Comparison of ENCODE assay signal across 22 cellular contexts in the genomic region with DNA sequence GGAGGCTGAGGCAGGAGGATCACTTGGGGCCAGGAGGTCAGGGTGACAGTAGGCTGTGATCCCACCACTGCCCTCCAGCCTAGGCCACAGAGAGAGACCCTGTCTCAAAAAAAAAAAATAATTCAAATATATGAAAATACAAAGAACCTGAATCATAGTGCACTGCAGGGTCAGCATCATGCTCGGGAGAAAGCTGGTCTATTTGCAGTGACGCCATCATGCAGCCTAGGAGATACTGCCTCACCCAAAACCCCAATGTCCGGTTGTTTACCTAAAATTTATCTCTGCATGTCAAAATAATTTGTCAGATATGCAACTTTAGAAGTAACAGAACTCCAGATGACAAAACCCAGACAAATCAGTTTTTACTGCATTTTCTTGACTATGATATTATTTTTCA.
"Had no signal": no experiment of that assay in that cellular context is flagged by ENCODE, and none has a peak within 500 bp of the region (broad histone marks: within the 10 kb centered on the region; RNA-seq: fewer than 3 reads in every experiment).

No MANE protein-coding gene starts in this region.

- DNase-seq: activated CD4-positive, alpha-beta T cell treated with anti-CD3 and anti-CD28 coated beads, Interleukin-2, amount 10 ng/mL, durations not matched to agents 24 days and 14 days; activated CD4-positive, alpha-beta T cell treated with anti-CD3 and anti-CD28 coated beads, Interleukin-2, amount 50 U/mL, for 48 hours; activated CD4-positive, CD25-positive, alpha-beta regulatory T cell treated with anti-CD3 and anti-CD28 coated beads, Interleukin-2, amount 50 U/mL, for 72 hours; activated CD8-positive, alpha-beta memory T cell treated with anti-CD3 and anti-CD28 coated beads, Interleukin-2, amount 10 ng/mL, durations not matched to agents 7 days and 5 days; activated effector memory CD4-positive, alpha-beta T cell treated with Interleukin-2 at 50 U/mL for 16 hours; activated naive CD4-positive, alpha-beta T cell; activated T-cell treated with anti-CD3 and anti-CD28 coated beads, Interleukin-2, amount 50 U/mL, for 24 hours; aorta; body of pancreas; MM.1S; NCI-H1105 treated with DMSO at 0.1 percent for 48 hours; NCI-H1436 treated with DMSO at 0.1 percent for 48 hours; NCI-H187; NCI-H2081; NCI-H510A treated with DMSO at 0.1 percent for 48 hours; PC-9; SHP77 treated with DMSO at 0.1 percent for 48 hours had no signal

- H3K4me3 Mint-ChIP-seq: activated CD4-positive, alpha-beta T cell treated with anti-CD3 and anti-CD28 coated beads, Interleukin-2, amount 10 ng/mL, durations not matched to agents 24 days and 14 days; activated CD8-positive, alpha-beta memory T cell treated with anti-CD3 and anti-CD28 coated beads, Interleukin-2, amount 10 ng/mL, durations not matched to agents 7 days and 5 days; activated naive CD4-positive, alpha-beta T cell treated with anti-CD3 and anti-CD28 coated beads, Interleukin-2, amount 50 U/mL, for 24 hours; activated T-cell treated with anti-CD3 and anti-CD28 coated beads, Interleukin-2, amount 50 U/mL, for 24 hours; activated T-helper 1 cell treated with anti-CD3 and anti-CD28 coated beads, Interleukin-12 subunit alpha, Interleukin-12 subunit beta, Interleukin-2, Interleukin-4 antibody, amounts not matched to agents 30 ng/mL and 10 ng/mL and 1 ng/mL, durations not matched to agents 14 hours and 24 hours and 36 hours; central memory CD8-positive, alpha-beta T cell; T-helper 1 cell treated with Interleukin-12 subunit alpha and Interleukin-12 subunit beta and Interleukin-4 antibody, amounts not matched to agents 30 μg/mL and 1 μg/mL, for 36 hours; WTC11 had no signal

- H3K9me3 Mint-ChIP-seq: activated CD4-positive, alpha-beta T cell treated with anti-CD3 and anti-CD28 coated beads, Interleukin-2, amount 10 ng/mL, durations not matched to agents 24 days and 14 days; activated naive CD4-positive, alpha-beta T cell treated with anti-CD3 and anti-CD28 coated beads, Interleukin-2, amount 50 U/mL, for 24 hours; activated T-cell treated with anti-CD3 and anti-CD28 coated beads, Interleukin-2, amount 50 U/mL, for 24 hours; activated T-helper 1 cell treated with anti-CD3 and anti-CD28 coated beads, Interleukin-12 subunit alpha, Interleukin-12 subunit beta, Interleukin-2, Interleukin-4 antibody, amounts not matched to agents 30 ng/mL and 10 ng/mL and 1 ng/mL, durations not matched to agents 14 hours and 24 hours and 36 hours; central memory CD8-positive, alpha-beta T cell; T-helper 1 cell treated with Interleukin-12 subunit alpha and Interleukin-12 subunit beta and Interleukin-4 antibody, amounts not matched to agents 30 μg/mL and 1 μg/mL, for 36 hours; WTC11 had no signal

- H2AFZ ChIP-seq: PC-9 had no signal

- H3K27ac ChIP-seq: body of pancreas, PC-9 had no signal

- H3K27me3 ChIP-seq: body of pancreas had no signal

- H3K4me1 ChIP-seq: body of pancreas had no signal

- H3K4me3 ChIP-seq: body of pancreas, PC-9 had no signal

- H3K4me2 ChIP-seq: PC-9 had no signal

- H3K4me1 Mint-ChIP-seq: activated CD4-positive, alpha-beta T cell treated with anti-CD3 and anti-CD28 coated beads, Interleukin-2, amount 10 ng/mL, durations not matched to agents 24 days and 14 days; activated CD8-positive, alpha-beta memory T cell treated with anti-CD3 and anti-CD28 coated beads, Interleukin-2, amount 10 ng/mL, durations not matched to agents 7 days and 5 days; activated naive CD4-positive, alpha-beta T cell treated with anti-CD3 and anti-CD28 coated beads, Interleukin-2, amount 50 U/mL, for 24 hours; central memory CD8-positive, alpha-beta T cell; WTC11 had no signal

- ATAC-seq: activated CD8-positive, alpha-beta memory T cell treated with anti-CD3 and anti-CD28 coated beads, Interleukin-2, amount 10 ng/mL, durations not matched to agents 7 days and 5 days; body of pancreas; WTC11 had no signal

- H3K27ac Mint-ChIP-seq: activated CD4-positive, alpha-beta T cell treated with anti-CD3 and anti-CD28 coated beads, Interleukin-2, amount 10 ng/mL, durations not matched to agents 24 days and 14 days; activated CD8-positive, alpha-beta memory T cell treated with anti-CD3 and anti-CD28 coated beads, Interleukin-2, amount 10 ng/mL, durations not matched to agents 7 days and 5 days; activated naive CD4-positive, alpha-beta T cell treated with anti-CD3 and anti-CD28 coated beads, Interleukin-2, amount 50 U/mL, for 24 hours; activated T-cell treated with anti-CD3 and anti-CD28 coated beads, Interleukin-2, amount 50 U/mL, for 24 hours; activated T-helper 1 cell treated with anti-CD3 and anti-CD28 coated beads, Interleukin-12 subunit alpha, Interleukin-12 subunit beta, Interleukin-2, Interleukin-4 antibody, amounts not matched to agents 30 ng/mL and 10 ng/mL and 1 ng/mL, durations not matched to agents 14 hours and 24 hours and 36 hours; T-helper 1 cell treated with Interleukin-12 subunit alpha and Interleukin-12 subunit beta and Interleukin-4 antibody, amounts not matched to agents 30 μg/mL and 1 μg/mL, for 36 hours; WTC11 had no signal

- H3K36me3 Mint-ChIP-seq: activated CD8-positive, alpha-beta memory T cell treated with anti-CD3 and anti-CD28 coated beads, Interleukin-2, amount 10 ng/mL, durations not matched to agents 7 days and 5 days; activated naive CD4-positive, alpha-beta T cell treated with anti-CD3 and anti-CD28 coated beads, Interleukin-2, amount 50 U/mL, for 24 hours; WTC11 had no signal

- H3K9me3 ChIP-seq: body of pancreas had no signal
